ENCODE assay signal across 1 cellular context in genomic region chr9:137086531-137087408, GRCh38.
TF ChIP-seq lines count a peak whose summit lies in the region.

TSS of gene MAN1B1 (plus strand) at chr9:137086985. CDS start at chr9:137087000, 15 bp downstream.

TF ChIP-seq in HepG2, 621 proteins besides CTCF, POLR2A, EP300 and RAD21 (continued from another document and continues in another):
- TF ChIP-seq ZNF512B (CRISPR knock-in tag; IDR thresholded peaks at IDR 0.05; ENCODE audit: borderline replicate concordance): no peak
- TF ChIP-seq ZNF775 (CRISPR knock-in tag; IDR thresholded peaks at IDR 0.05; ENCODE audit: borderline replicate concordance): no peak
- TF ChIP-seq ATF2 (CRISPR knock-in tag; IDR thresholded peaks at IDR 0.05): peak; percentile 67
- TF ChIP-seq PHB2 (IDR thresholded peaks at IDR 0.05; ENCODE audit: partially characterized antibody): no peak
- no peak for TF ChIP-seq ZNF260 (CRISPR knock-in tag; IDR thresholded peaks at IDR 0.05; ENCODE audit: borderline replicate concordance, low read depth)
- TF ChIP-seq PBX2 (CRISPR knock-in tag; IDR thresholded peaks at IDR 0.05): peak; percentile 25
- no peak; the same call in 1 of the 2 replicates for TF ChIP-seq KAT7 (CRISPR knock-in tag; IDR thresholded peaks at IDR 0.05; ENCODE audit: borderline replicate concordance)
- no peak for TF ChIP-seq ZNF256 (CRISPR knock-in tag; conservative IDR thresholded peaks at IDR 0.05)
- TF ChIP-seq ZNF451 (CRISPR knock-in tag; IDR thresholded peaks at IDR 0.05): peak; percentile 48; the same call in 1 of the 2 replicates
- no peak for TF ChIP-seq MAFK (conservative IDR thresholded peaks at IDR 0.05 in 1 of 2, IDR thresholded peaks at IDR 0.05 in 1 of 2; ENCODE audit: low read length in 2 of 2)
- no peak for TF ChIP-seq SRF (IDR thresholded peaks at IDR 0.05; ENCODE audit: low read depth, low read length)
- TF ChIP-seq SAFB2 (CRISPR knock-in tag; IDR thresholded peaks at IDR 0.05; ENCODE audit: borderline replicate concordance, low read depth): no peak; the same call in 1 of the 2 replicates
- peak in 1 of 2 experiments; percentile 43; a peak in 2 of 4 replicates for TF ChIP-seq REST (IDR thresholded peaks at IDR 0.05; ENCODE audit: borderline replicate concordance in 1 of 2, low read depth in 1 of 2, low read length in 2 of 2)
- peak; percentile 64; the same call in 1 of the 2 replicates for TF ChIP-seq HOXA5 (CRISPR knock-in tag; IDR thresholded peaks at IDR 0.05)
- TF ChIP-seq NKX3-1 (CRISPR knock-in tag; IDR thresholded peaks at IDR 0.05): no peak; the same call in 1 of the 2 replicates
- TF ChIP-seq GLI4 (CRISPR knock-in tag; IDR thresholded peaks at IDR 0.05; ENCODE audit: borderline replicate concordance): 0 out of 2 replicates have a peak, but pooled peaks have one; percentile 29
- TF ChIP-seq ZMAT5 (CRISPR knock-in tag; IDR thresholded peaks at IDR 0.05; ENCODE audit: borderline replicate concordance, low read depth): no peak
- TF ChIP-seq RELA (CRISPR knock-in tag; IDR thresholded peaks at IDR 0.05): 0 out of 2 replicates have a peak, but pooled peaks have one; percentile 22
- no peak; the same call in 1 of the 2 replicates for TF ChIP-seq FOXP4 (CRISPR knock-in tag; IDR thresholded peaks at IDR 0.05)
- no peak for TF ChIP-seq ZSCAN29 (CRISPR knock-in tag; conservative IDR thresholded peaks at IDR 0.05)
- no peak for TF ChIP-seq NRL (CRISPR knock-in tag; IDR thresholded peaks at IDR 0.05; ENCODE audit: borderline replicate concordance)
- TF ChIP-seq SIN3A (IDR thresholded peaks at IDR 0.05; ENCODE audit: borderline replicate concordance, low read depth, low read length): peak; percentile 87; the same call in 1 of the 2 replicates
- no peak for TF ChIP-seq ZNF720 (CRISPR knock-in tag; IDR thresholded peaks at IDR 0.05)
- no peak; the same call in 1 of the 2 replicates for TF ChIP-seq RNF2 (conservative IDR thresholded peaks at IDR 0.05; ENCODE audit: low read depth)
- TF ChIP-seq ZNF124 (CRISPR knock-in tag; IDR thresholded peaks at IDR 0.05): peak; percentile 53; the same call in 1 of the 2 replicates
- no peak; the same call in none of the 2 replicates for TF ChIP-seq FOXA3 (CRISPR knock-in tag; IDR thresholded peaks at IDR 0.05)
- no peak for TF ChIP-seq GLMP (CRISPR knock-in tag; IDR thresholded peaks at IDR 0.05; ENCODE audit: borderline replicate concordance)
- peak; percentile 43; the same call in 1 of the 2 replicates for TF ChIP-seq ZBTB7B (CRISPR knock-in tag; IDR thresholded peaks at IDR 0.05)
- TF ChIP-seq REL (CRISPR knock-in tag; conservative IDR thresholded peaks at IDR 0.05): peak; percentile 79
- TF ChIP-seq IRF2 (CRISPR knock-in tag; IDR thresholded peaks at IDR 0.05): 0 out of 2 replicates have a peak, but pooled peaks have one; percentile 41
- TF ChIP-seq ZNF792 (CRISPR knock-in tag; IDR thresholded peaks at IDR 0.05): peak; percentile 71
- no peak for TF ChIP-seq KDM6A (CRISPR knock-in tag; IDR thresholded peaks at IDR 0.05; ENCODE audit: low read depth)
- no peak for TF ChIP-seq ZNF34 (CRISPR knock-in tag; IDR thresholded peaks at IDR 0.05; ENCODE audit: borderline replicate concordance)
- TF ChIP-seq ZNF335 (CRISPR knock-in tag; IDR thresholded peaks at IDR 0.05): peak; percentile 75
- TF ChIP-seq KDM5A (IDR thresholded peaks at IDR 0.05; ENCODE audit: borderline replicate concordance, low read length): peak; percentile 44; the same call in 1 of the 2 replicates
- peak; percentile 34 for TF ChIP-seq ZNF276 (CRISPR knock-in tag; IDR thresholded peaks at IDR 0.05; ENCODE audit: low read depth)
- TF ChIP-seq ZNF691 (CRISPR knock-in tag; IDR thresholded peaks at IDR 0.05; ENCODE audit: borderline replicate concordance, low read depth): no peak
- no peak for TF ChIP-seq ZNF790 (CRISPR knock-in tag; IDR thresholded peaks at IDR 0.05; ENCODE audit: borderline replicate concordance)
- no peak for TF ChIP-seq JUNB (CRISPR knock-in tag; IDR thresholded peaks at IDR 0.05; ENCODE audit: borderline replicate concordance)
- TF ChIP-seq THAP7 (CRISPR knock-in tag; IDR thresholded peaks at IDR 0.05): 0 out of 2 replicates have a peak, but pooled peaks have one; percentile 51
- TF ChIP-seq ATF3 (CRISPR knock-in tag; IDR thresholded peaks at IDR 0.05): no peak
